ENCODE assay signal across 16 cellular contexts in the genomic region with DNA sequence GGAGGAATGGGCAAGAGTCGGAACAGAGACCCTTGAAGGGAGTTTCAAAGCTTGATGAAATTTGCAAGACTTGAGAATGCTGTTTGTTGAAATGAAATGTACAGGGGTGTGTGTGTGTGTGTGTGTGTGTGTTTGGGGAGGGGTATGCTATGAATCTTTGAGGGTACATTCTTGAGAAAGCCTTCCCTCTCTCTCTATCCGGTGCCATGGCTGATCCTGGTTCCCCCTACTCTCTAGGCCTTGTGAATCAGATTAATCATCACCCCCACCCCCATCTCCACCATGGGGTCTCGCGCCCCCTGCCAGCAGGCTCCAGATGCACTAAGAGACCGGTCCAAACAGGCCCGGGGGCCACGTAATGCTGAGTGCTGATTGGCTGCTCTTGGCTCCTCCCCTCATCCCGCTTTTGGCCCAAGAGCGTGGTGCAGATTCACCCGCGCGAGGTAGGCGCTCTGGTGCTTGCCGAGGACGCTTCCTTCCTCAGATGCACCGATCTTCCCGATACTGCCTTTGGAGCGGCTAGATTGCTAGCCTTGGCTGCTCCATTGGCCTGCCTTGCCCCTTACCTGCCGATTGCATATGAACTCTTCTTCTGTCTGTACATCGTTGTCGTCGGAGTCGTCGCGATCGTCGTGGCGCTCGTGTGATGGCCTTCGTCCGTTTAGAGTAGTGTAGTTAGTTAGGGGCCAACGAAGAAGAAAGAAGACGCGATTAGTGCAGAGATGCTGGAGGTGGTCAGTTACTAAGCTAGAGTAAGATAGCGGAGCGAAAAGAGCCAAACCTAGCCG. TPM values are rescaled to one million over a fixed set of nuclear protein-coding genes. Genes with fewer than 3 reads are reported as not detected.
DNase-seq lines count a peak whose midpoint lies in the region; ATAC-seq, FAIRE-seq and TF ChIP-seq lines count a peak whose summit lies in the region.
"Had no signal": no experiment of that assay in that cellular context is flagged by ENCODE, and none has a peak within 500 bp of the region (broad histone marks: within the 10 kb centered on the region; RNA-seq: fewer than 3 reads in every experiment).

A gene (plus strand): TSS at position 441 of the 788 bp plus-strand sequence. CDS start 142,851 bp downstream, outside the sequence.

- H3K4me1 ChIP-seq in astrocyte (ENCODE audit: insufficient read depth, low read length): peaks cover 4% of the 10 kb centered on the region

- peak within 1 kb of the TSS; percentile 80 for H3K4me3 Mint-ChIP-seq in astrocyte (ENCODE audit: unreplicated experiment)
- H3K4me3 Mint-ChIP-seq: activated T-cell treated with anti-CD3 and anti-CD28 coated beads, Interleukin-2, amount 50 U/mL, for 72 hours had no signal

- H3K27me3 ChIP-seq in H7 (ENCODE audit: control insufficient read depth, insufficient read depth, low read length) (peaks cover 55% of the 10 kb centered on the region), astrocyte (ENCODE audit: insufficient read depth, low read length) (peaks cover 41% of the 10 kb centered on the region)

- no peak within 1 kb of the TSS for H3K27ac Mint-ChIP-seq in astrocyte (ENCODE audit: unreplicated experiment)
- H3K27ac Mint-ChIP-seq: activated T-cell treated with anti-CD3 and anti-CD28 coated beads, Interleukin-2, amount 50 U/mL, for 72 hours had no signal

- H4K20me1 ChIP-seq in astrocyte (ENCODE audit: insufficient read depth, low read length): no peaks in the 10 kb centered on the region

- peak within 1 kb of the TSS; percentile 59 for H3K4me3 ChIP-seq in H7 (ENCODE audit: insufficient read depth, low read depth, low read length)
- H3K4me3 ChIP-seq in astrocyte (ENCODE audit: insufficient read depth, low read depth, low read length): no peak within 1 kb of the TSS
- H3K4me3 ChIP-seq in iPS-11a (ENCODE audit: low read depth, low read length): peak within 1 kb of the TSS; percentile 37
- peak within 1 kb of the TSS; percentile 42 for H3K4me3 ChIP-seq in retinal pigment epithelial cell (ENCODE audit: low read length)

- H3K36me3 Mint-ChIP-seq in astrocyte (ENCODE audit: low read depth, unreplicated experiment): no peaks in the 10 kb centered on the region

- no peaks in the 10 kb centered on the region for H3K4me1 Mint-ChIP-seq in astrocyte (ENCODE audit: low read depth, unreplicated experiment)

- no peak within 1 kb of the TSS for H3K9ac ChIP-seq in astrocyte (ENCODE audit: low read length)

- H3K36me3 ChIP-seq in H7 (replicated peaks; ENCODE audit: control insufficient read depth, insufficient read depth, low read length) (no peaks in the 10 kb centered on the region), astrocyte (ENCODE audit: insufficient read depth, low read length) (no peaks in the 10 kb centered on the region)

- DNase-seq in H7 (peak; percentile 75), astrocyte (ENCODE audit: low read depth) (no peak), retinal pigment epithelial cell (ENCODE audit: low read depth) (no peak), NCI-H1092 treated with DMSO at 0.1 percent for 48 hours (lab: John Stamatoyannopoulos, UW) (no peak), AG08395 (ENCODE audit: low spot score) (no peak), NCI-H146 treated with DMSO at 0.1 percent for 48 hours (lab: John Stamatoyannopoulos, UW; ENCODE audit: unreplicated experiment) (no peak)
- DNase-seq: activated CD4-positive, alpha-beta T cell treated with anti-CD3 and anti-CD28 coated beads for 1 hour; activated T-cell treated with anti-CD3 and anti-CD28 coated beads, Interleukin-2, amount 50 U/mL, for 72 hours; NCI-H345 had no signal

- FAIRE-seq in astrocyte (lab: Jason Lieb, UNC): no peak
- FAIRE-seq: endometrium had no signal

- TF ChIP-seq CTCF in astrocyte (IDR thresholded peaks at IDR 0.05; ENCODE audit: insufficient read depth, low read depth, low read length): no peak
- TF ChIP-seq CTCF in retinal pigment epithelial cell (conservative IDR thresholded peaks at IDR 0.05; ENCODE audit: low read depth, low read length): no peak

- H3K27me3 Mint-ChIP-seq in astrocyte (ENCODE audit: low read depth, unreplicated experiment): peaks cover 57% of the 10 kb centered on the region

- H3K27ac ChIP-seq in astrocyte (ENCODE audit: low read depth, low read length): no peak within 1 kb of the TSS

- ATAC-seq in GM19328 (IDR thresholded peaks at IDR 0.05; ENCODE audit: unreplicated experiment): no peak
- ATAC-seq: activated T-cell treated with anti-CD3 and anti-CD28 coated beads, Interleukin-2, amount 50 U/mL, for 72 hours had no signal

- no peaks in the 10 kb centered on the region for H3K9me3 ChIP-seq in astrocyte (ENCODE audit: insufficient read depth, low read depth, low read length)

- H3K4me2 ChIP-seq in astrocyte (ENCODE audit: low read length): peak within 1 kb of the TSS; percentile 68

- no peak within 1 kb of the TSS for H2AFZ ChIP-seq in astrocyte (ENCODE audit: low read depth, low read length)

- peaks cover 5% of the 10 kb centered on the region for H3K9me3 Mint-ChIP-seq in astrocyte (ENCODE audit: unreplicated experiment)

- H3K79me2 ChIP-seq in astrocyte (ENCODE audit: insufficient read depth, low read length): no peaks in the 10 kb centered on the region

RNA-seq across cellular contexts. Expression of the gene that starts here (rescaled TPM):
- 3.2 and 4.5 TPM in 2 replicates for total RNA-seq in H7 (2014; rRNA removed; shearing (Covaris generic))
- not detected in 2 replicates for total RNA-seq in astrocyte
- total RNA-seq: activated T-cell treated with anti-CD3 and anti-CD28 coated beads, Interleukin-2, amount 50 U/mL, for 72 hours; HT-29; mucosa of gallbladder; OCI-LY7; renal cortical epithelial cell had no signal
